In genomic region chr12:115712676-115713075, GRCh38 we compare ENCODE assay signal across 6 cellular contexts.
"Had no signal": no experiment of that assay in that cellular context is flagged by ENCODE, and none has a peak within 500 bp of the region (broad histone marks: within the 10 kb centered on the region; RNA-seq: fewer than 3 reads in every experiment).

No MANE protein-coding gene starts in this region.

- H3K27ac ChIP-seq: GM23248, HL-60 had no signal

- DNase-seq: GM23248, GOT3, H7, HCEC 1CT had no signal

- ATAC-seq: HepG2 had no signal

- H3K4me3 ChIP-seq: GM23248 had no signal

- H2AFZ ChIP-seq: GM23248 had no signal
